ENCODE assay signal across 29 cellular contexts in genomic region chr17:41585301-41585700, GRCh38. TPM values are rescaled to one million over a fixed set of nuclear protein-coding genes. Genes with fewer than 3 reads are reported as not detected.
"Had no signal": no experiment of that assay in that cellular context is flagged by ENCODE, and none has a peak within 500 bp of the region (broad histone marks: within the 10 kb centered on the region; RNA-seq: fewer than 3 reads in every experiment).

No MANE protein-coding gene starts in this region.

- H3K9me3 ChIP-seq: body of pancreas, esophagus muscularis mucosa, gastroesophageal sphincter, lower lobe of right lung, sigmoid colon, spleen, thoracic aorta, upper lobe of left lung had no signal

- H3K27ac ChIP-seq: body of pancreas, esophagus muscularis mucosa, gastroesophageal sphincter, lower lobe of right lung, sigmoid colon, spleen, thoracic aorta, upper lobe of left lung had no signal

- H3K36me3 ChIP-seq: esophagus muscularis mucosa, gastroesophageal sphincter, lower lobe of right lung, sigmoid colon, spleen, thoracic aorta, upper lobe of left lung had no signal

- H3K27me3 ChIP-seq: body of pancreas, sigmoid colon, upper lobe of left lung had no signal

- DNase-seq: activated B cell treated with CpG ODN at 0.5 μM for 24 hours; activated CD4-positive, alpha-beta memory T cell treated with anti-CD3 and anti-CD28 coated beads for 36 hours; activated CD4-positive, alpha-beta T cell treated with anti-CD3 and anti-CD28 coated beads for 48 hours; activated CD8-positive, alpha-beta memory T cell treated with anti-CD3 and anti-CD28 coated beads, Interleukin-2, amount 10 ng/mL, durations not matched to agents 7 days and 5 days; activated gamma-delta T cell treated with Interleukin-2 at 50 U/mL for 16 hours; activated T-cell treated with anti-CD3 and anti-CD28 coated beads for 4 hours; anterior cingulate cortex; body of pancreas; effector CD4-positive, alpha-beta T cell; head of caudate nucleus; islet precursor cell; left colon; lower lobe of right lung; naive thymus-derived CD4-positive, alpha-beta T cell; sigmoid colon; spleen; stimulated activated CD4-positive, alpha-beta T cell treated with anti-CD3 and anti-CD28 coated beads, Interleukin-4, amount 100 ng/mL, for 1 hour; stimulated activated naive CD4-positive, alpha-beta T cell; T1000; upper lobe of left lung had no signal

- H3K4me1 ChIP-seq: body of pancreas, esophagus muscularis mucosa, gastroesophageal sphincter, lower lobe of right lung, sigmoid colon, spleen, upper lobe of left lung had no signal

- H3K4me3 ChIP-seq: body of pancreas, esophagus muscularis mucosa, gastroesophageal sphincter, lower lobe of right lung, sigmoid colon, spleen, thoracic aorta, upper lobe of left lung had no signal

- ATAC-seq: activated CD8-positive, alpha-beta memory T cell treated with anti-CD3 and anti-CD28 coated beads, Interleukin-2, amount 10 ng/mL, durations not matched to agents 7 days and 5 days; body of pancreas; gastroesophageal sphincter; left colon; naive thymus-derived CD4-positive, alpha-beta T cell had no signal

RNA-seq across cellular contexts. Expression of gene KRT14, which starts 1.4 kb away (rescaled TPM):
- total RNA-seq: activated B cell treated with CpG ODN at 0.5 μM for 24 hours; activated CD4-positive, alpha-beta memory T cell treated with anti-CD3 and anti-CD28 coated beads for 36 hours; activated CD8-positive, alpha-beta memory T cell treated with anti-CD3 and anti-CD28 coated beads, Interleukin-2, amount 10 ng/mL, durations not matched to agents 7 days and 5 days; activated T-helper 1 cell treated with anti-CD3 and anti-CD28 coated beads, Interleukin-12 subunit alpha, Interleukin-12 subunit beta, Interleukin-2, Interleukin-4 antibody, amounts not matched to agents 30 ng/mL and 10 ng/mL and 1 ng/mL, durations not matched to agents 14 hours and 24 hours and 36 hours; lower lobe of right lung; naive thymus-derived CD4-positive, alpha-beta T cell; neural crest cell; sigmoid colon; T-helper 1 cell treated with Interleukin-12 subunit alpha and Interleukin-12 subunit beta and Interleukin-4 antibody, amounts not matched to agents 30 ng/mL and 1 ng/mL, for 36 hours; upper lobe of left lung had no signal
- polyA plus RNA-seq: naive thymus-derived CD4-positive, alpha-beta T cell had no signal

RNA-seq across cellular contexts. Expression of gene KRT9, which starts 13.4 kb away (rescaled TPM):
- total RNA-seq: activated B cell treated with CpG ODN at 0.5 μM for 24 hours; activated CD4-positive, alpha-beta memory T cell treated with anti-CD3 and anti-CD28 coated beads for 36 hours; activated CD8-positive, alpha-beta memory T cell treated with anti-CD3 and anti-CD28 coated beads, Interleukin-2, amount 10 ng/mL, durations not matched to agents 7 days and 5 days; activated T-helper 1 cell treated with anti-CD3 and anti-CD28 coated beads, Interleukin-12 subunit alpha, Interleukin-12 subunit beta, Interleukin-2, Interleukin-4 antibody, amounts not matched to agents 30 ng/mL and 10 ng/mL and 1 ng/mL, durations not matched to agents 14 hours and 24 hours and 36 hours; body of pancreas; esophagus muscularis mucosa; gastroesophageal sphincter; left colon; lower lobe of right lung; naive thymus-derived CD4-positive, alpha-beta T cell; neural crest cell; osteoblast; posterior vena cava; renal cortical epithelial cell; sigmoid colon; spleen; T-helper 1 cell treated with Interleukin-12 subunit alpha and Interleukin-12 subunit beta and Interleukin-4 antibody, amounts not matched to agents 30 ng/mL and 1 ng/mL, for 36 hours; upper lobe of left lung had no signal
- polyA plus RNA-seq: naive thymus-derived CD4-positive, alpha-beta T cell; sigmoid colon; spleen had no signal

RNA-seq across cellular contexts. Expression of gene KRT16, which starts 27.3 kb away (rescaled TPM):
- total RNA-seq: activated B cell treated with CpG ODN at 0.5 μM for 24 hours; activated CD4-positive, alpha-beta memory T cell treated with anti-CD3 and anti-CD28 coated beads for 36 hours; activated CD8-positive, alpha-beta memory T cell treated with anti-CD3 and anti-CD28 coated beads, Interleukin-2, amount 10 ng/mL, durations not matched to agents 7 days and 5 days; activated T-helper 1 cell treated with anti-CD3 and anti-CD28 coated beads, Interleukin-12 subunit alpha, Interleukin-12 subunit beta, Interleukin-2, Interleukin-4 antibody, amounts not matched to agents 30 ng/mL and 10 ng/mL and 1 ng/mL, durations not matched to agents 14 hours and 24 hours and 36 hours; left colon; lower lobe of right lung; naive thymus-derived CD4-positive, alpha-beta T cell; neural crest cell; posterior vena cava; spleen; T-helper 1 cell treated with Interleukin-12 subunit alpha and Interleukin-12 subunit beta and Interleukin-4 antibody, amounts not matched to agents 30 ng/mL and 1 ng/mL, for 36 hours; upper lobe of left lung had no signal
- polyA plus RNA-seq: naive thymus-derived CD4-positive, alpha-beta T cell had no signal

RNA-seq across cellular contexts. Expression of gene KRT17, which starts 39.1 kb away (rescaled TPM):
- total RNA-seq: activated B cell treated with CpG ODN at 0.5 μM for 24 hours; activated CD4-positive, alpha-beta memory T cell treated with anti-CD3 and anti-CD28 coated beads for 36 hours; activated T-helper 1 cell treated with anti-CD3 and anti-CD28 coated beads, Interleukin-12 subunit alpha, Interleukin-12 subunit beta, Interleukin-2, Interleukin-4 antibody, amounts not matched to agents 30 ng/mL and 10 ng/mL and 1 ng/mL, durations not matched to agents 14 hours and 24 hours and 36 hours; naive thymus-derived CD4-positive, alpha-beta T cell; neural crest cell had no signal
- polyA plus RNA-seq: naive thymus-derived CD4-positive, alpha-beta T cell had no signal

RNA-seq across cellular contexts. Expression of gene KRT19, which starts 57.2 kb away (rescaled TPM):
- total RNA-seq: activated B cell treated with CpG ODN at 0.5 μM for 24 hours; activated CD4-positive, alpha-beta memory T cell treated with anti-CD3 and anti-CD28 coated beads for 36 hours; activated CD8-positive, alpha-beta memory T cell treated with anti-CD3 and anti-CD28 coated beads, Interleukin-2, amount 10 ng/mL, durations not matched to agents 7 days and 5 days; activated T-helper 1 cell treated with anti-CD3 and anti-CD28 coated beads, Interleukin-12 subunit alpha, Interleukin-12 subunit beta, Interleukin-2, Interleukin-4 antibody, amounts not matched to agents 30 ng/mL and 10 ng/mL and 1 ng/mL, durations not matched to agents 14 hours and 24 hours and 36 hours; naive thymus-derived CD4-positive, alpha-beta T cell; T-helper 1 cell treated with Interleukin-12 subunit alpha and Interleukin-12 subunit beta and Interleukin-4 antibody, amounts not matched to agents 30 ng/mL and 1 ng/mL, for 36 hours had no signal
- polyA plus RNA-seq: naive thymus-derived CD4-positive, alpha-beta T cell had no signal
